In the genomic region with DNA sequence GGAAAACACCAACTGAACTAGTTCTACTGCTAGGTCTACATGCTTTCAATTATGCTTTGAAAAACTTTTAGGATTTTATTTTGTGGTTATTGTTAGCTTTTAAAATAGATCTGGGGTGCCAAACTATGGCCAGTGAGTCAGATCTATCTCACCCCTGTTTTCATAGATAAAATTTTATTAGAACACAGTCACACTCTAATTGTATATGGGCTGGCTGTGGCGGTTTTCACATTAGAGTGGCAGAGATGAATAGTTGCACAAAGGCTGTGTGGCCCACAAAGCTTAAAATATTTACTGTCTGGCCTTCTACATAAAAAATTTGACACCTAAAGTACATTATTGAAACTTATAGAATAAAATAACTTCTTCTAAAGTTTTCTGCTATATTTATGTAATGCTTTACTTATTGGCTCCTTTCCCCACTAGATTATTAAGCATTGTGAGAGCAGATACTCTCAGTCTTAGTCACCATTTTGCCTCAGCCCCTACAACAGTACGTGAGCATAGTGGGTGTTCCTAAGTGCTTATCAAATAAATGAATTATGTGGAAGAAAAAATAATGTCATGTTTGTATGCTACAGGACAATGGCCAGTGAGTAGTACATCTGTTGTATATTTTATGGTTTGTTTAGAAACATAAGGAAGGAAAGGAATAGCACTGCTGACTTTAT, we compare ENCODE assay signal across 13 cellular contexts. TPM values are rescaled to one million over a fixed set of nuclear protein-coding genes. Genes with fewer than 3 reads are reported as not detected.
DNase-seq lines count a peak whose midpoint lies in the region; ATAC-seq and TF ChIP-seq lines count a peak whose summit lies in the region.
"Had no signal": no experiment of that assay in that cellular context is flagged by ENCODE, and none has a peak within 500 bp of the region (broad histone marks: within the 10 kb centered on the region; RNA-seq: fewer than 3 reads in every experiment).

No MANE protein-coding gene starts in this region.

- H3K4ac ChIP-seq in neuronal stem cell (ENCODE audit: low read length): no peak overlapping the region

- no peak for TF ChIP-seq CTCF in right atrium auricular region (IDR thresholded peaks at IDR 0.05)

- H4K8ac ChIP-seq in neuronal stem cell (ENCODE audit: low read depth, low read length): no peak overlapping the region

- H2BK12ac ChIP-seq in neuronal stem cell (ENCODE audit: low read length): no peak overlapping the region

- DNase-seq in ELR (ENCODE audit: low read depth) (peak; percentile 76), fibroblast of gingiva (ENCODE audit: low read depth) (peak; percentile 10), right atrium auricular region (ENCODE audit: low spot score) (no peak), neuronal stem cell (ENCODE audit: low spot score) (no peak), left lobe of liver (ENCODE audit: low spot score) (no peak), NCI-H748 (lab: John Stamatoyannopoulos, UW; ENCODE audit: unreplicated experiment) (no peak)
- DNase-seq: activated T-cell treated with anti-CD3 and anti-CD28 coated beads, Interleukin-2, amount 50 U/mL, for 24 hours; Kasumi-1; stimulated activated CD4-positive, alpha-beta T cell treated with anti-CD3 and anti-CD28 coated beads, Interleukin-4, amount 100 ng/mL, for 1 hour had no signal

- H3K27me3 ChIP-seq in right atrium auricular region (no peaks in the 10 kb centered on the region), neuronal stem cell (ENCODE audit: control insufficient read depth in 3 of 3, insufficient read depth in 3 of 3, low read depth in 1 of 3, low read length in 3 of 3) (no peaks in the 10 kb centered on the region)

- no peak overlapping the region for H3K14ac ChIP-seq in neuronal stem cell (ENCODE audit: low read length)

- no peak overlapping the region for H3K23ac ChIP-seq in neuronal stem cell (ENCODE audit: low read depth, low read length, poor library complexity)

- H3K4me2 ChIP-seq in neuronal stem cell (ENCODE audit: insufficient read depth, low read length, poor library complexity, severe bottlenecking): no peak overlapping the region

- no peak overlapping the region for H3K18ac ChIP-seq in neuronal stem cell (ENCODE audit: low read length)

- no peak overlapping the region for H2BK120ac ChIP-seq in neuronal stem cell (ENCODE audit: low read depth, low read length)

- H4K91ac ChIP-seq in neuronal stem cell (ENCODE audit: low read depth, low read length, poor library complexity): no peak overlapping the region

- WGBS in neuronal stem cell (ENCODE audit: extremely low coverage in 2 of 2, insufficient read length in 2 of 2, insufficient replicate concordance in 1 of 2), 2 donors: no CpG with 5 or more reads among the region's 2 CpGs

- no peaks in the 10 kb centered on the region for H3K79me1 ChIP-seq in neuronal stem cell (ENCODE audit: low read depth, low read length)

- H3K4me1 ChIP-seq in right atrium auricular region: peaks cover 0 to 19% of the 10 kb centered on the region in 2 donors
- H3K4me1 ChIP-seq in neuronal stem cell (ENCODE audit: control insufficient read depth in 2 of 2, insufficient read depth in 1 of 2, low read depth in 1 of 2, low read length in 2 of 2): peaks cover 0 to 4% of the 10 kb centered on the region in 2 donors

- H3K9ac ChIP-seq in neuronal stem cell (ENCODE audit: low read depth, low read length, poor library complexity): no peak overlapping the region

- no peaks in the 10 kb centered on the region for H3K9me3 ChIP-seq in right atrium auricular region
- no peaks in the 10 kb centered on the region for H3K9me3 ChIP-seq in neuronal stem cell (replicated peaks in 1 of 2; ENCODE audit: control insufficient read depth in 2 of 2, insufficient read depth in 1 of 2, low read depth in 1 of 2, low read length in 2 of 2)
- H3K9me3 ChIP-seq: thoracic aorta had no signal

- peaks cover 6% of the 10 kb centered on the region for H3K36me3 ChIP-seq in right atrium auricular region
- H3K36me3 ChIP-seq in neuronal stem cell (replicated peaks in 1 of 2; ENCODE audit: control insufficient read depth in 2 of 2, insufficient read depth in 2 of 2, low read length in 2 of 2): peaks cover 5 to 42% of the 10 kb centered on the region in 2 donors

- no peak overlapping the region for H2BK15ac ChIP-seq in neuronal stem cell (ENCODE audit: low read length)

- no peak overlapping the region for H2AFZ ChIP-seq in neuronal stem cell (ENCODE audit: low read length)

- no peak overlapping the region for H2AK5ac ChIP-seq in neuronal stem cell (ENCODE audit: low read depth, low read length)

- no peak overlapping the region for H2BK5ac ChIP-seq in neuronal stem cell (ENCODE audit: low read length)

- ATAC-seq in GM21526 (IDR thresholded peaks at IDR 0.05; ENCODE audit: low FRiP score, unreplicated experiment): peak; percentile 45
- ATAC-seq in HG03571 (IDR thresholded peaks at IDR 0.05; ENCODE audit: unreplicated experiment): peak; percentile 47
- no peak for ATAC-seq in left lobe of liver

- H3K4me3 ChIP-seq in right atrium auricular region: no peak overlapping the region
- H3K4me3 ChIP-seq in neuronal stem cell (ENCODE audit: low read length in 2 of 2): no peak overlapping the region
- H3K4me3 ChIP-seq: thoracic aorta had no signal

- H3K27ac ChIP-seq in right atrium auricular region: no peak overlapping the region
- H3K27ac ChIP-seq in neuronal stem cell (replicated peaks; ENCODE audit: low read length): no peak overlapping the region
- H3K27ac ChIP-seq: C4-2B, thoracic aorta had no signal

RNA-seq across cellular contexts. Expression of gene SUV39H2, which starts 5.4 kb away (rescaled TPM):
- 1 to 10 TPM; 1.9 to 3.0 TPM for total RNA-seq in right atrium auricular region
- 81.0 TPM for polyA plus RNA-seq in neuronal stem cell (2013, experiment 1 of 2)
- 78.7 TPM for polyA plus RNA-seq in neuronal stem cell (2013, experiment 2 of 2)
- total RNA-seq in left lobe of liver: 3.1 TPM

RNA-seq across cellular contexts. Expression of gene HSPA14, which starts 35.1 kb away (rescaled TPM):
- total RNA-seq in right atrium auricular region: 1 to 10 TPM; 6.1 to 9.7 TPM
- 21.3 TPM for polyA plus RNA-seq in neuronal stem cell (2013, experiment 1 of 2)
- polyA plus RNA-seq in neuronal stem cell (2013, experiment 2 of 2): 22.0 TPM
- 3.2 TPM for total RNA-seq in left lobe of liver

RNA-seq across cellular contexts. Expression of gene MSANTD7, which starts 35.1 kb away (rescaled TPM):
- total RNA-seq in right atrium auricular region (1 to 10 TPM; 4.3 to 5.9 TPM), left lobe of liver (3.3 TPM)
- 12.1 TPM for polyA plus RNA-seq in neuronal stem cell (2013, experiment 1 of 2)
- polyA plus RNA-seq in neuronal stem cell (2013, experiment 2 of 2): 11.7 TPM

RNA-seq across cellular contexts. Expression of gene CDNF, which starts 35.4 kb away (rescaled TPM):
- 1 to 10 TPM; 1.1 to 3.3 TPM for total RNA-seq in right atrium auricular region
- polyA plus RNA-seq in neuronal stem cell (2013, experiment 1 of 2): 2.3 TPM
- polyA plus RNA-seq in neuronal stem cell (2013, experiment 2 of 2): 2.4 TPM
- total RNA-seq in left lobe of liver: 4.8 TPM

Comparison
In these comparisons a context has a peak if more than half of its experiments do, and no peak if none do; other contexts are left out.
1. DNase-seq: peak in ELR (single experiment) and fibroblast of gingiva (single experiment); none in right atrium auricular region (single experiment), neuronal stem cell (single experiment), left lobe of liver (single experiment) and NCI-H748 (single experiment).